In the genomic region with DNA sequence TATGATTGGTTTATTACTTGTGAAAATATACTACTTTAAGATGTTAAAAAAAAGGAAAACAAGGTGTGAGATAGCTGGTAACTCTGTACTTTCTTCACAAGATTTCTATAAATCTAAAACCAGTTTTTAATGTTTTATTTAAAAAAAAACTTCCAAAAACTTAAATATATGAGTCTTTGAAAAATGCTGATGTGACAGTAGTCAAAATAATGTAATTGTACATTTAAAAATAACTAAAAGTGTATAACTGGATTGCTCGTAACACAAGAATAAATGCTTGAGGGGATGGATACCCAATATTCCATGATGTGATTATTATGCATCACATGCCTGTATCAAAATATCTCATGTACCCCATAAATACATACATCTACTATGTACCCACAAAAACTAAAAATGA, we compare ENCODE assay signal across 22 cellular contexts.
A peak's percentile ranks its signal among the peaks of the same experiment; 100 is the strongest.
DNase-seq lines count a peak whose midpoint lies in the region; ATAC-seq, FAIRE-seq and TF ChIP-seq lines count a peak whose summit lies in the region.
"Had no signal": no experiment of that assay in that cellular context is flagged by ENCODE, and none has a peak within 500 bp of the region (broad histone marks: within the 10 kb centered on the region; RNA-seq: fewer than 3 reads in every experiment).

No MANE protein-coding gene starts in this region.

- peak; percentile 41 for FAIRE-seq in A204.1 (lab: Jason Lieb, UNC)
- FAIRE-seq in G401.6 (lab: Jason Lieb, UNC) = peak; percentile 33
- FAIRE-seq in TTC549 (lab: Jason Lieb, UNC) = peak; percentile 53
- FAIRE-seq in kidney (lab: Jason Lieb, UNC) = peak; percentile 32
- FAIRE-seq: D721Med, GM12892, GM19239, H1 had no signal

- no peak overlapping the region for H3K9ac ChIP-seq in kidney (ENCODE audit: low read length in 2 of 2)
- H3K9ac ChIP-seq: BLaER1 treated with 17β-estradiol and CSF1 and Interleukin-3, amounts not matched to agents 10 nM and 100 nM; GM23248 had no signal

- no peak overlapping the region for H3K4me3 ChIP-seq in kidney (ENCODE audit: low read length in 2 of 2)
- H3K4me3 ChIP-seq: BLaER1 treated with 17β-estradiol and CSF1 and Interleukin-3, amounts not matched to agents 10 nM and 100 nM; GM23248 had no signal

- H3K36me3 ChIP-seq in kidney (ENCODE audit: control insufficient read depth in 1 of 2, insufficient read depth in 2 of 2, low read length in 2 of 2) = no peaks in the 10 kb centered on the region
- H3K36me3 ChIP-seq: BE2C; BLaER1 treated with 17β-estradiol and CSF1 and Interleukin-3, amounts not matched to agents 10 nM and 100 nM had no signal

- ATAC-seq in GM19023 (IDR thresholded peaks at IDR 0.05; ENCODE audit: unreplicated experiment) = no peak
- no peak for ATAC-seq in GM18858 (IDR thresholded peaks at IDR 0.05; ENCODE audit: unreplicated experiment)

- no peaks in the 10 kb centered on the region for H3K4me1 ChIP-seq in kidney (ENCODE audit: control insufficient read depth in 1 of 2, insufficient read depth in 1 of 2, low read depth in 1 of 2, low read length in 2 of 2)
- H3K4me1 ChIP-seq: BE2C; BLaER1 treated with 17β-estradiol and CSF1 and Interleukin-3, amounts not matched to agents 10 nM and 100 nM had no signal

- DNase-seq in kidney (no peak), DMS53 treated with DMSO at 0.1 percent for 48 hours (lab: John Stamatoyannopoulos, UW; ENCODE audit: unreplicated experiment) (no peak), NCI-H187 (lab: John Stamatoyannopoulos, UW) (no peak)
- DNase-seq: 8988T; BE2C; CD4-positive, alpha-beta T cell; CD8-positive, alpha-beta memory T cell; DMS 273 treated with DMSO at 0.1 percent for 48 hours; DMS79 treated with DMSO at 0.1 percent for 48 hours; GM23248; H7; HCEC 1CT had no signal

- H3K27ac ChIP-seq in kidney (ENCODE audit: low read depth in 2 of 2, low read length in 2 of 2) = no peak overlapping the region
- H3K27ac ChIP-seq: BLaER1 treated with 17β-estradiol and CSF1 and Interleukin-3, amounts not matched to agents 10 nM and 100 nM; GM23248 had no signal

- H3K9me3 ChIP-seq in kidney (ENCODE audit: control insufficient read depth in 1 of 2, low read length in 2 of 2) = peaks cover 0 to 2% of the 10 kb centered on the region in 2 donors
- H3K9me3 ChIP-seq: BE2C; BLaER1 treated with 17β-estradiol and CSF1 and Interleukin-3, amounts not matched to agents 10 nM and 100 nM had no signal

- intact Hi-C loops in kidney (cut with DNase I) = no loop called here

- no peak for TF ChIP-seq CTCF in kidney (IDR thresholded peaks at IDR 0.05; ENCODE audit: borderline replicate concordance, extremely low read depth, insufficient read depth)
